Comparison of ENCODE assay signal across 13 cellular contexts in genomic region chr10:93447970-93448369, GRCh38. TPM values are rescaled to one million over a fixed set of nuclear protein-coding genes. Genes with fewer than 3 reads are reported as not detected.
A peak's percentile ranks its signal among the peaks of the same experiment; 100 is the strongest.
DNase-seq lines count a peak whose midpoint lies in the region; ATAC-seq, FAIRE-seq and TF ChIP-seq lines count a peak whose summit lies in the region.
"Had no signal": no experiment of that assay in that cellular context is flagged by ENCODE, and none has a peak within 500 bp of the region (broad histone marks: within the 10 kb centered on the region; RNA-seq: fewer than 3 reads in every experiment).

No MANE protein-coding gene starts in this region.

- H3K36me3 ChIP-seq in HCT116 (ENCODE audit: control insufficient read depth in 1 of 2, insufficient read depth in 2 of 2, low read length in 2 of 2), result peaks cover 3 to 56% of the 10 kb centered on the region in 2 experiments; a peak in 3 of 4 replicates
- H3K36me3 ChIP-seq in astrocyte (ENCODE audit: insufficient read depth, low read length), result peaks cover 59% of the 10 kb centered on the region
- H3K36me3 ChIP-seq in vagina, result peaks cover 0 to 30% of the 10 kb centered on the region in 2 donors
- no peaks in the 10 kb centered on the region for H3K36me3 ChIP-seq in BE2C

- TF ChIP-seq CTCF in HCT116 (IDR thresholded peaks at IDR 0.05 in 2 of 3, conservative IDR thresholded peaks at IDR 0.05 in 1 of 3; ENCODE audit: borderline replicate concordance in 1 of 3, insufficient read depth in 1 of 3, low read depth in 2 of 3, low read length in 2 of 3), result no peak
- TF ChIP-seq CTCF in astrocyte (IDR thresholded peaks at IDR 0.05; ENCODE audit: insufficient read depth, low read depth, low read length), result no peak
- no peak for TF ChIP-seq CTCF in mesothelial cell of epicardium (IDR thresholded peaks at IDR 0.05; ENCODE audit: unreplicated experiment)
- no peak for TF ChIP-seq CTCF in vagina (IDR thresholded peaks at IDR 0.05)
- no peak for TF ChIP-seq CTCF in BE2C (IDR thresholded peaks at IDR 0.05; ENCODE audit: low read depth, low read length)

- CTCF ChIA-PET in HCT116 (lab: Charles Lee), result no interaction called here
- CTCF ChIA-PET in activated naive CD4-positive, alpha-beta T cell treated with anti-CD3 and anti-CD28 coated beads, Interleukin-2, amount 10 ng/mL, durations not matched to agents 7 days and 5 days (lab: Charles Lee), result no interaction called here

- H3K27ac Mint-ChIP-seq in astrocyte (ENCODE audit: unreplicated experiment), result no peak overlapping the region
- H3K27ac Mint-ChIP-seq in mesothelial cell of epicardium, result peak overlapping the region; percentile 99
- H3K27ac Mint-ChIP-seq in activated naive CD4-positive, alpha-beta T cell treated with anti-CD3 and anti-CD28 coated beads, Interleukin-2, amount 10 ng/mL, durations not matched to agents 7 days and 5 days, result no peak overlapping the region
- H3K27ac Mint-ChIP-seq: CD8-positive, alpha-beta T cell had no signal

- BruUV-seq in HCT116 (replicated peaks; lab: Mats Ljungman, UMichigan), result TSS peak; percentile 4

- TF ChIP-seq RAD21 in HCT116 (IDR thresholded peaks at IDR 0.05; ENCODE audit: low read depth), result no peak

- H3K79me2 ChIP-seq in HCT116 (ENCODE audit: insufficient read depth, low read length) (peaks cover 93% of the 10 kb centered on the region), astrocyte (ENCODE audit: insufficient read depth, low read length) (peaks cover 84% of the 10 kb centered on the region)

- H3K9me3 Mint-ChIP-seq in astrocyte (ENCODE audit: unreplicated experiment), result no peaks in the 10 kb centered on the region
- no peaks in the 10 kb centered on the region for H3K9me3 Mint-ChIP-seq in mesothelial cell of epicardium
- no peaks in the 10 kb centered on the region for H3K9me3 Mint-ChIP-seq in activated naive CD4-positive, alpha-beta T cell treated with anti-CD3 and anti-CD28 coated beads, Interleukin-2, amount 10 ng/mL, durations not matched to agents 7 days and 5 days
- H3K9me3 Mint-ChIP-seq: CD8-positive, alpha-beta T cell had no signal

- no peaks in the 10 kb centered on the region for H3K9me3 ChIP-seq in HCT116 (ENCODE audit: control insufficient read depth in 1 of 2, insufficient read depth in 1 of 2, low read depth in 1 of 2, low read length in 2 of 2)
- H3K9me3 ChIP-seq in astrocyte (ENCODE audit: insufficient read depth, low read depth, low read length), result no peaks in the 10 kb centered on the region
- H3K9me3 ChIP-seq in vagina, result no peaks in the 10 kb centered on the region
- no peaks in the 10 kb centered on the region for H3K9me3 ChIP-seq in BE2C

- peaks cover 37% of the 10 kb centered on the region for H3K36me3 Mint-ChIP-seq in astrocyte (ENCODE audit: low read depth, unreplicated experiment)
- peaks cover 6% of the 10 kb centered on the region for H3K36me3 Mint-ChIP-seq in mesothelial cell of epicardium
- peaks cover 1% of the 10 kb centered on the region for H3K36me3 Mint-ChIP-seq in activated naive CD4-positive, alpha-beta T cell treated with anti-CD3 and anti-CD28 coated beads, Interleukin-2, amount 10 ng/mL, durations not matched to agents 7 days and 5 days
- H3K36me3 Mint-ChIP-seq: CD8-positive, alpha-beta T cell had no signal

- H3K27me3 ChIP-seq in HCT116 (ENCODE audit: insufficient read depth, low read length), result no peaks in the 10 kb centered on the region
- no peaks in the 10 kb centered on the region for H3K27me3 ChIP-seq in astrocyte (ENCODE audit: insufficient read depth, low read length)
- no peaks in the 10 kb centered on the region for H3K27me3 ChIP-seq in vagina
- no peaks in the 10 kb centered on the region for H3K27me3 ChIP-seq in BE2C

- RAD21 ChIA-PET in HCT116 (lab: Charles Lee; ENCODE audit: low non-redundant PET in 1 of 2, low total read pairs in 2 of 2, uncharacterized antibody in 2 of 2, unreplicated experiment in 2 of 2), result no interaction called here

- H3K9ac ChIP-seq in HCT116 (ENCODE audit: low read length) (peak overlapping the region; percentile 19; the same call in 1 of the 2 replicates), astrocyte (ENCODE audit: low read length) (no peak overlapping the region)

- H2AFZ ChIP-seq in HCT116 (ENCODE audit: low read depth, low read length, poor library complexity, severe bottlenecking) (no peak overlapping the region), astrocyte (ENCODE audit: low read depth, low read length) (no peak overlapping the region)

- FAIRE-seq in astrocyte (lab: Jason Lieb, UNC), result no peak

- H3K4me2 ChIP-seq in HCT116 (ENCODE audit: low read length) (0 out of 2 replicates have a peak overlapping the region, but pooled peaks have one; percentile 9), astrocyte (ENCODE audit: low read length) (no peak overlapping the region)

- POLR2A ChIA-PET in HCT116 (lab: Charles Lee), result no interaction called here

- no peaks in the 10 kb centered on the region; the same call in 1 of the 2 replicates for H4K20me1 ChIP-seq in HCT116 (ENCODE audit: insufficient read depth)
- peaks cover 8% of the 10 kb centered on the region for H4K20me1 ChIP-seq in astrocyte (ENCODE audit: insufficient read depth, low read length)

- no peaks in the 10 kb centered on the region for H3K27me3 Mint-ChIP-seq in astrocyte (ENCODE audit: low read depth, unreplicated experiment)
- no peaks in the 10 kb centered on the region for H3K27me3 Mint-ChIP-seq in mesothelial cell of epicardium (ENCODE audit: low read depth)
- peaks cover 5% of the 10 kb centered on the region for H3K27me3 Mint-ChIP-seq in activated naive CD4-positive, alpha-beta T cell treated with anti-CD3 and anti-CD28 coated beads, Interleukin-2, amount 10 ng/mL, durations not matched to agents 7 days and 5 days

- no peaks in the 10 kb centered on the region for H3K9me2 ChIP-seq in HCT116 (ENCODE audit: insufficient read depth)

- intact Hi-C loops in HCT116 (cut with micrococcal nuclease), result no loop called here
- intact Hi-C loops in vagina (cut with DNase I), result no loop called here

- H3K4me3 ChIP-seq in HCT116 (replicated peaks in 1 of 2; ENCODE audit: low read depth in 1 of 2, low read length in 2 of 2), result no peak overlapping the region
- H3K4me3 ChIP-seq in astrocyte (ENCODE audit: insufficient read depth, low read depth, low read length), result no peak overlapping the region
- H3K4me3 ChIP-seq in vagina, result no peak overlapping the region
- H3K4me3 ChIP-seq in BE2C (ENCODE audit: low read depth, low read length), result no peak overlapping the region

- DNase-seq in HCT116 (ENCODE audit: low read depth, low spot score) (no peak), astrocyte (ENCODE audit: low read depth) (no peak), mesothelial cell of epicardium (ENCODE audit: low spot score in 2 of 2, unreplicated experiment in 2 of 2) (no peak), vagina (ENCODE audit: extremely low spot score in 2 of 2) (no peak), BE2C (no peak), SHP77 (lab: John Stamatoyannopoulos, UW) (no peak)
- no peak for DNase-seq in activated naive CD4-positive, alpha-beta T cell treated with anti-CD3 and anti-CD28 coated beads, Interleukin-2, amount 10 ng/mL, durations not matched to agents 7 days and 5 days
- DNase-seq: CD8-positive, alpha-beta T cell; Karpas-422; NCI-H1105 treated with DMSO at 0.1 percent for 48 hours; NCI-H187 treated with DMSO at 0.1 percent for 48 hours; NCI-H446; SIG-M5 had no signal

- peak overlapping the region; percentile 100 for H3K27ac ChIP-seq in HCT116 (ENCODE audit: low read depth, low read length)
- peak overlapping the region; percentile 27 for H3K27ac ChIP-seq in astrocyte (ENCODE audit: low read depth, low read length)
- peak overlapping the region; percentile 11 for H3K27ac ChIP-seq in vagina

- H3K4me3 Mint-ChIP-seq in astrocyte (ENCODE audit: unreplicated experiment), result no peak overlapping the region
- H3K4me3 Mint-ChIP-seq in mesothelial cell of epicardium, result no peak overlapping the region
- H3K4me3 Mint-ChIP-seq in activated naive CD4-positive, alpha-beta T cell treated with anti-CD3 and anti-CD28 coated beads, Interleukin-2, amount 10 ng/mL, durations not matched to agents 7 days and 5 days, result no peak overlapping the region
- H3K4me3 Mint-ChIP-seq: CD8-positive, alpha-beta T cell had no signal

- H3K4me1 Mint-ChIP-seq in astrocyte (ENCODE audit: low read depth, unreplicated experiment) (peaks cover 43% of the 10 kb centered on the region), mesothelial cell of epicardium (peaks cover 56% of the 10 kb centered on the region)
- peaks cover 14% of the 10 kb centered on the region for H3K4me1 Mint-ChIP-seq in activated naive CD4-positive, alpha-beta T cell treated with anti-CD3 and anti-CD28 coated beads, Interleukin-2, amount 10 ng/mL, durations not matched to agents 7 days and 5 days

- TF ChIP-seq POLR2A in HCT116 (IDR thresholded peaks at IDR 0.05; ENCODE audit: borderline replicate concordance, extremely low read depth, insufficient read depth, insufficient read length), result no peak
- TF ChIP-seq POLR2A in vagina (IDR thresholded peaks at IDR 0.05), result no peak

- no peak for ATAC-seq in HCT116
- ATAC-seq: CD8-positive, alpha-beta T cell had no signal

- H3K4me1 ChIP-seq in HCT116 (ENCODE audit: control insufficient read depth in 1 of 2, insufficient read depth in 2 of 2, low read length in 2 of 2) (peaks cover 62 to 88% of the 10 kb centered on the region in 2 experiments), astrocyte (ENCODE audit: insufficient read depth, low read length) (peaks cover 32% of the 10 kb centered on the region), vagina (peaks cover 42% of the 10 kb centered on the region), BE2C (no peaks in the 10 kb centered on the region)

TF ChIP-seq in HCT116, 20 proteins besides CTCF, POLR2A, EP300 and RAD21 (continues in another document):
- no peak for TF ChIP-seq SRF (IDR thresholded peaks at IDR 0.05; ENCODE audit: low read depth)
- TF ChIP-seq EGR1 (IDR thresholded peaks at IDR 0.05; ENCODE audit: low read depth), result no peak
- TF ChIP-seq CEBPB (IDR thresholded peaks at IDR 0.05; ENCODE audit: low read depth), result no peak
- TF ChIP-seq SIN3A (IDR thresholded peaks at IDR 0.05; ENCODE audit: low read depth), result no peak
- TF ChIP-seq ELF1 (IDR thresholded peaks at IDR 0.05; ENCODE audit: borderline replicate concordance, low read depth), result no peak
- TF ChIP-seq, protein P1, sequence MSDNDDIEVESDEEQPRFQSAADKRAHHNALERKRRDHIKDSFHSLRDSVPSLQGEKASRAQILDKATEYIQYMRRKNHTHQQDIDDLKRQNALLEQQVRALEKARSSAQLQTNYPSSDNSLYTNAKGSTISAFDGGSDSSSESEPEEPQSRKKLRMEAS (IDR thresholded peaks at IDR 0.05), result no peak
- TF ChIP-seq FOSL1 (IDR thresholded peaks at IDR 0.05; ENCODE audit: low read depth), result no peak
- no peak for TF ChIP-seq SP1 (IDR thresholded peaks at IDR 0.05; ENCODE audit: low read depth)

RNA-seq across cellular contexts. Expression of gene MYOF, which starts 34.2 kb away (rescaled TPM):
- total RNA-seq in HCT116 (2021; ENCODE audit: unreplicated experiment) (250 TPM), astrocyte (299 and 306 TPM in 2 replicates), mesothelial cell of epicardium (53.3 to 58.5 TPM (median 56.0 TPM) in 3 replicates), vagina (107 TPM)
- 119 and 134 TPM in 2 replicates for polyA plus RNA-seq in HCT116 (2012)
- polyA plus RNA-seq in BE2C (2012; ENCODE audit: insufficient read depth, insufficient read length, low read depth), result 0.09 TPM
- total RNA-seq: CD8-positive, alpha-beta T cell had no signal

RNA-seq across cellular contexts. Expression of gene CEP55, which starts 48.4 kb away (rescaled TPM):
- 63.7 TPM for total RNA-seq in HCT116 (2021; ENCODE audit: unreplicated experiment)
- 24.8 and 38.0 TPM in 2 replicates for polyA plus RNA-seq in HCT116 (2012)
- 2.0 and 3.7 TPM in 2 replicates for total RNA-seq in astrocyte
- 6.0 to 6.3 TPM (median 6.0 TPM) in 3 replicates for total RNA-seq in mesothelial cell of epicardium
- 3.2 TPM for total RNA-seq in vagina
- polyA plus RNA-seq in BE2C (2012; ENCODE audit: insufficient read depth, insufficient read length, low read depth), result 2.0 TPM

Comparison
In these comparisons a context has a peak if more than half of its experiments do, and no peak if none do; other contexts are left out.
1. H3K27ac ChIP-seq: peak in every context shown above with its lines; median percentile 100 in HCT116; 27 in astrocyte; 11 in vagina.